Comparison of ENCODE assay signal across 20 cellular contexts in genomic region chr6:92361990-92362770, GRCh38.
DNase-seq lines count a peak whose midpoint lies in the region; ATAC-seq and TF ChIP-seq lines count a peak whose summit lies in the region.
"Had no signal": no experiment of that assay in that cellular context is flagged by ENCODE, and none has a peak within 500 bp of the region (broad histone marks: within the 10 kb centered on the region; RNA-seq: fewer than 3 reads in every experiment).

No MANE protein-coding gene starts in this region.

- H3K27ac ChIP-seq in smooth muscle cell (ENCODE audit: low read depth): peak overlapping the region; percentile 7
- H3K27ac ChIP-seq in upper lobe of left lung: no peak overlapping the region
- H3K27ac ChIP-seq: C4-2B had no signal

- TF ChIP-seq CTCF in smooth muscle cell (IDR thresholded peaks at IDR 0.05; ENCODE audit: borderline replicate concordance, insufficient read depth, poor library complexity, severe bottlenecking): no peak
- no peak for TF ChIP-seq CTCF in upper lobe of left lung (IDR thresholded peaks at IDR 0.05)

- ATAC-seq in HG03432 (IDR thresholded peaks at IDR 0.05; ENCODE audit: unreplicated experiment) (peak; percentile 51), HG03025 (IDR thresholded peaks at IDR 0.05; ENCODE audit: low FRiP score, unreplicated experiment) (no peak), upper lobe of left lung (ENCODE audit: low FRiP score in 2 of 2) (no peak)
- ATAC-seq: K562 had no signal

- TF ChIP-seq POLR2A in upper lobe of left lung (IDR thresholded peaks at IDR 0.05): no peak

- H3K4me3 ChIP-seq in smooth muscle cell (no peak overlapping the region), upper lobe of left lung (no peak overlapping the region)
- H3K4me3 ChIP-seq: K562 had no signal

- H3K79me2 ChIP-seq in smooth muscle cell (ENCODE audit: low read depth): no peaks in the 10 kb centered on the region

- H3K9me3 ChIP-seq in smooth muscle cell (replicated peaks; ENCODE audit: low read depth) (no peaks in the 10 kb centered on the region), upper lobe of left lung (no peaks in the 10 kb centered on the region)

- H3F3A ChIP-seq in smooth muscle cell (ENCODE audit: low read depth): peaks cover 3% of the 10 kb centered on the region

- no peak overlapping the region for H3K9ac ChIP-seq in smooth muscle cell (ENCODE audit: low read depth)

- peak overlapping the region; percentile 40 for H3K4me2 ChIP-seq in smooth muscle cell

- peak overlapping the region; percentile 81 for H2AFZ ChIP-seq in smooth muscle cell (ENCODE audit: low read depth)

- H3K36me3 ChIP-seq in smooth muscle cell (ENCODE audit: low read depth) (no peaks in the 10 kb centered on the region), upper lobe of left lung (no peaks in the 10 kb centered on the region)

- TF ChIP-seq EP300 in upper lobe of left lung (IDR thresholded peaks at IDR 0.05): no peak

- H4K20me1 ChIP-seq in smooth muscle cell (ENCODE audit: low read depth): no peaks in the 10 kb centered on the region

- H3K27me3 ChIP-seq in smooth muscle cell (ENCODE audit: low read depth) (no peaks in the 10 kb centered on the region), upper lobe of left lung (no peaks in the 10 kb centered on the region)

- DNase-seq in amniotic epithelial cell (ENCODE audit: low read depth) (peak; percentile 7), globus pallidus (ENCODE audit: low spot score) (peak; percentile 16), smooth muscle cell (lab: John Stamatoyannopoulos, UW; ENCODE audit: unreplicated experiment) (no peak), NCI-H526 (lab: John Stamatoyannopoulos, UW) (no peak), upper lobe of left lung (no peak)
- DNase-seq: Calu3; CD8-positive, alpha-beta memory T cell; DMS153; GOT3; NCI-H1092 treated with DMSO at 0.1 percent for 48 hours; NCI-H146; NCI-H2029 treated with DMSO at 0.1 percent for 48 hours; NCI-H345; NCI-H524 treated with DMSO at 0.1 percent for 48 hours; OCI-M1; SW 1271 had no signal

- H3K4me1 ChIP-seq in smooth muscle cell (ENCODE audit: low read depth): no peaks in the 10 kb centered on the region
- H3K4me1 ChIP-seq in upper lobe of left lung: no peaks in the 10 kb centered on the region

- WGBS in smooth muscle cell (ENCODE audit: low lambda C conversion rate): 66% methylated on average over 14 of the region's 14 CpGs
- 83 to 87% methylated on average over 14 of the region's 14 CpGs for WGBS in upper lobe of left lung, 2 donors

Comparison
In these comparisons a context has a peak if more than half of its experiments do, and no peak if none do; other contexts are left out.
1. DNase-seq: peak in amniotic epithelial cell (single experiment) and globus pallidus (single experiment); none in smooth muscle cell (single experiment), NCI-H526 (0 of 2) and upper lobe of left lung (0 of 2).